In genomic region chr12:75389061-75389460, GRCh38 we compare ENCODE assay signal across 8 cellular contexts. TPM values are rescaled to one million over a fixed set of nuclear protein-coding genes. Genes with fewer than 3 reads are reported as not detected.
DNase-seq lines count a peak whose midpoint lies in the region; ATAC-seq and TF ChIP-seq lines count a peak whose summit lies in the region.

No MANE protein-coding gene starts in this region.

- peaks cover 9 to 33% of the 10 kb centered on the region in 2 donors for H3K4me1 ChIP-seq in thoracic aorta (ENCODE audit: control insufficient read depth in 1 of 2, low read depth in 2 of 2)

- peak; percentile 7 for ATAC-seq in thoracic aorta (ENCODE audit: insufficient number of reproducible peaks, low FRiP score, low read depth)
- ATAC-seq in HG03354 (IDR thresholded peaks at IDR 0.05; ENCODE audit: poor library complexity, severe bottlenecking, unreplicated experiment): no peak
- ATAC-seq in HG03159 (IDR thresholded peaks at IDR 0.05; ENCODE audit: unreplicated experiment): no peak

- H3K36me3 ChIP-seq in thoracic aorta: no peaks in the 10 kb centered on the region

- no peak for TF ChIP-seq CTCF in thoracic aorta (IDR thresholded peaks at IDR 0.05)

- no peaks in the 10 kb centered on the region for H3K27me3 ChIP-seq in thoracic aorta (replicated peaks; ENCODE audit: insufficient read depth)

- peak overlapping the region; percentile 94 to 96 for H3K27ac ChIP-seq in thoracic aorta

- H3K9me3 ChIP-seq in thoracic aorta: no peaks in the 10 kb centered on the region

- peak; percentile 15 for DNase-seq in NCI-H510A treated with DMSO at 0.1 percent for 48 hours (lab: John Stamatoyannopoulos, UW)
- no peak for DNase-seq in NCI-H510A (lab: John Stamatoyannopoulos, UW)
- DNase-seq in SK-N-DZ (ENCODE audit: low spot score): peak; percentile 62
- peak; percentile 13 for DNase-seq in foreskin melanocyte
- DNase-seq in thoracic aorta (ENCODE audit: low spot score): no peak
- no peak for DNase-seq in AML-193 (lab: John Stamatoyannopoulos, UW)

- peak overlapping the region; percentile 86 for H3K4me3 ChIP-seq in thoracic aorta

RNA-seq across cellular contexts. Expression of gene GLIPR1L2, which starts 1.8 kb away (rescaled TPM):
- 0.15 TPM in 1 of 2 replicates, not detected in the other for polyA plus RNA-seq in SK-N-DZ (2014; cell fraction: cytosol; rRNA removed)
- not detected in 2 replicates for polyA plus RNA-seq in SK-N-DZ (2014; cell fraction: nucleus; rRNA removed)
- total RNA-seq in thoracic aorta: 1 to 10 TPM in 1 of 2 donors, under 1 TPM in 1; 0.41 to 1.8 TPM

RNA-seq across cellular contexts. Expression of gene GLIPR1L1, which starts 54.6 kb away (rescaled TPM):
- not detected in 2 replicates for polyA plus RNA-seq in SK-N-DZ (2014; cell fraction: cytosol; rRNA removed)
- polyA plus RNA-seq in SK-N-DZ (2014; cell fraction: nucleus; rRNA removed): not detected in 2 replicates
- not detected for total RNA-seq in thoracic aorta

RNA-seq across cellular contexts. Expression of gene CAPS2, which starts 58.9 kb away (rescaled TPM):
- polyA plus RNA-seq in SK-N-DZ (2014; cell fraction: cytosol; rRNA removed): 8.4 and 9.2 TPM in 2 replicates
- 14.6 and 15.8 TPM in 2 replicates for polyA plus RNA-seq in SK-N-DZ (2014; cell fraction: nucleus; rRNA removed)
- total RNA-seq in thoracic aorta: 10 to 100 TPM; 18.7 to 23.0 TPM

Comparison
In these comparisons a context has a peak if more than half of its experiments do, and no peak if none do; other contexts are left out.
1. DNase-seq: peak in NCI-H510A treated with DMSO at 0.1 percent for 48 hours (single experiment), SK-N-DZ (single experiment) and foreskin melanocyte (single experiment); none in NCI-H510A (single experiment), thoracic aorta (single experiment) and AML-193 (0 of 2).